In genomic region chr1:52702886-52703787, GRCh38 we compare ENCODE assay signal across 8 cellular contexts. TPM values are rescaled to one million over a fixed set of nuclear protein-coding genes. Genes with fewer than 3 reads are reported as not detected.
DNase-seq lines count a peak whose midpoint lies in the region; ATAC-seq and TF ChIP-seq lines count a peak whose summit lies in the region.

No MANE protein-coding gene starts in this region.

- H3K4me1 Mint-ChIP-seq in Caco-2 (ENCODE audit: low read depth, unreplicated experiment) = peaks cover 21% of the 10 kb centered on the region
- H3K4me1 Mint-ChIP-seq in activated naive CD4-positive, alpha-beta T cell treated with anti-CD3 and anti-CD28 coated beads, Interleukin-2, amount 10 ng/mL, durations not matched to agents 7 days and 5 days = peaks cover 33% of the 10 kb centered on the region

- TF ChIP-seq POLR2A in gastroesophageal sphincter (IDR thresholded peaks at IDR 0.05) = no peak

- H3K27ac ChIP-seq in gastroesophageal sphincter (peak overlapping the region; percentile 3 to 88 (median 82)), stomach smooth muscle (ENCODE audit: low read length) (peak overlapping the region; percentile 82)

- H3K9ac ChIP-seq in stomach smooth muscle (ENCODE audit: low read length in 2 of 2) = peak overlapping the region; percentile 59 to 89

- TF ChIP-seq EP300 in gastroesophageal sphincter (IDR thresholded peaks at IDR 0.05) = no peak

- 1 to 2% methylated on average over 11 to 13 of the region's 35 CpGs for WGBS in gastroesophageal sphincter (ENCODE audit: low coverage in 1 of 2), 2 donors

- H3K4me1 ChIP-seq in Caco-2 (peaks cover 30% of the 10 kb centered on the region), gastroesophageal sphincter (peaks cover 0 to 17% (median 0%) of the 10 kb centered on the region in 3 donors), neuron (ENCODE audit: insufficient read depth, low read length) (peaks cover 5% of the 10 kb centered on the region), stomach smooth muscle (ENCODE audit: control insufficient read depth, insufficient read depth, low read length) (peaks cover 13% of the 10 kb centered on the region)

- H2AFZ ChIP-seq in neuron (ENCODE audit: low read depth, low read length) = peak overlapping the region; percentile 62

- peaks cover 52% of the 10 kb centered on the region for H3K36me3 Mint-ChIP-seq in Caco-2 (ENCODE audit: insufficient read depth, unreplicated experiment)
- H3K36me3 Mint-ChIP-seq in activated naive CD4-positive, alpha-beta T cell treated with anti-CD3 and anti-CD28 coated beads, Interleukin-2, amount 10 ng/mL, durations not matched to agents 7 days and 5 days = no peaks in the 10 kb centered on the region

- ATAC-seq in GM21515 (IDR thresholded peaks at IDR 0.05; ENCODE audit: unreplicated experiment) = peak; percentile 85
- ATAC-seq in gastroesophageal sphincter = peak; percentile 93

- intact Hi-C loops in Caco-2 (cut with micrococcal nuclease; ENCODE audit: unreplicated experiment) = loop anchor here (5.0 kb wide), 1 partner anchor 124 kb away; no protein-coding TSS in a partner anchor

- peak overlapping the region; percentile 86 for H3K27ac Mint-ChIP-seq in Caco-2 (ENCODE audit: unreplicated experiment)
- H3K27ac Mint-ChIP-seq in activated naive CD4-positive, alpha-beta T cell treated with anti-CD3 and anti-CD28 coated beads, Interleukin-2, amount 10 ng/mL, durations not matched to agents 7 days and 5 days = peak overlapping the region; percentile 90

- H3K27me3 ChIP-seq in Caco-2 (replicated peaks; ENCODE audit: control insufficient read depth, insufficient read depth, low read length) (no peaks in the 10 kb centered on the region), gastroesophageal sphincter (no peaks in the 10 kb centered on the region), neuron (ENCODE audit: insufficient read depth, low read length) (peaks cover 5% of the 10 kb centered on the region), stomach smooth muscle (ENCODE audit: control insufficient read depth in 1 of 2, insufficient read depth in 2 of 2, low read length in 2 of 2) (no peaks in the 10 kb centered on the region)

- no peaks in the 10 kb centered on the region for H3K27me3 Mint-ChIP-seq in Caco-2 (ENCODE audit: insufficient read depth, unreplicated experiment)
- H3K27me3 Mint-ChIP-seq in activated naive CD4-positive, alpha-beta T cell treated with anti-CD3 and anti-CD28 coated beads, Interleukin-2, amount 10 ng/mL, durations not matched to agents 7 days and 5 days = peaks cover 30% of the 10 kb centered on the region

- H3K9me3 Mint-ChIP-seq in Caco-2 (ENCODE audit: unreplicated experiment) = no peaks in the 10 kb centered on the region
- no peaks in the 10 kb centered on the region for H3K9me3 Mint-ChIP-seq in activated naive CD4-positive, alpha-beta T cell treated with anti-CD3 and anti-CD28 coated beads, Interleukin-2, amount 10 ng/mL, durations not matched to agents 7 days and 5 days

- H3K4me3 Mint-ChIP-seq in Caco-2 (ENCODE audit: unreplicated experiment) = peak overlapping the region; percentile 80
- peak overlapping the region; percentile 72 for H3K4me3 Mint-ChIP-seq in activated naive CD4-positive, alpha-beta T cell treated with anti-CD3 and anti-CD28 coated beads, Interleukin-2, amount 10 ng/mL, durations not matched to agents 7 days and 5 days

- H3K36me3 ChIP-seq in Caco-2 (ENCODE audit: control insufficient read depth, insufficient read depth, low read length) (no peaks in the 10 kb centered on the region), gastroesophageal sphincter (no peaks in the 10 kb centered on the region), neuron (ENCODE audit: insufficient read depth, low read length) (no peaks in the 10 kb centered on the region), stomach smooth muscle (ENCODE audit: control insufficient read depth in 2 of 2, insufficient read depth in 2 of 2, low read length in 2 of 2) (no peaks in the 10 kb centered on the region)

- H3K9me3 ChIP-seq in Caco-2 = no peaks in the 10 kb centered on the region
- H3K9me3 ChIP-seq in gastroesophageal sphincter = no peaks in the 10 kb centered on the region
- no peaks in the 10 kb centered on the region for H3K9me3 ChIP-seq in neuron (ENCODE audit: low read length)
- no peaks in the 10 kb centered on the region for H3K9me3 ChIP-seq in stomach smooth muscle (ENCODE audit: control insufficient read depth in 2 of 2, low read length in 2 of 2)

- TSS peak; percentile 34 for BruUV-seq in Caco-2 (replicated peaks; lab: Mats Ljungman, UMichigan)

- peak overlapping the region; percentile 41 for H3K4me3 ChIP-seq in Caco-2 (ENCODE audit: low read depth, low read length)
- peak overlapping the region; percentile 32 to 60 for H3K4me3 ChIP-seq in gastroesophageal sphincter
- H3K4me3 ChIP-seq in neuron (ENCODE audit: low read length) = peak overlapping the region; percentile 52
- H3K4me3 ChIP-seq in stomach smooth muscle (ENCODE audit: low read length in 2 of 2) = peak overlapping the region; percentile 68 to 90

- POLR2A ChIA-PET in Caco-2 (lab: Charles Lee) = no interaction called here

- no peak for TF ChIP-seq CTCF in Caco-2 (IDR thresholded peaks at IDR 0.05; ENCODE audit: insufficient read depth in 1 of 2, low read depth in 1 of 2, low read length in 1 of 2, severe bottlenecking in 1 of 2, unreplicated experiment in 1 of 2)
- TF ChIP-seq CTCF in gastroesophageal sphincter (IDR thresholded peaks at IDR 0.05) = no peak

- CTCF ChIA-PET in Caco-2 (lab: Charles Lee) = no interaction called here
- CTCF ChIA-PET in activated naive CD4-positive, alpha-beta T cell treated with anti-CD3 and anti-CD28 coated beads, Interleukin-2, amount 10 ng/mL, durations not matched to agents 7 days and 5 days (lab: Charles Lee) = interaction anchor here (0.6 to 1.3 kb wide), 4 partner anchors 45 to 490 kb away, joined by 3 to 4 read pairs (median 4); no protein-coding TSS in a partner anchor

- peak; percentile 81 to 88 for DNase-seq in Caco-2
- peak; percentile 88 for DNase-seq in HuH-7 (ENCODE audit: low spot score)
- DNase-seq in SIG-M5 treated with dmso at 0.1 percent for 504 hours (lab: John Stamatoyannopoulos, UW; ENCODE audit: unreplicated experiment) = peak; percentile 90
- DNase-seq in activated naive CD4-positive, alpha-beta T cell treated with anti-CD3 and anti-CD28 coated beads, Interleukin-2, amount 10 ng/mL, durations not matched to agents 7 days and 5 days = peak; percentile 88

RNA-seq across cellular contexts. Expression of gene COA7, which starts 5.0 kb away (rescaled TPM):
- total RNA-seq in Caco-2 (2022) (38.4 and 40.2 TPM in 2 replicates), gastroesophageal sphincter (1 to 10 TPM; 7.7 to 9.6 (median 9.0) TPM)

RNA-seq across cellular contexts. Expression of gene ZYG11B, which starts 23.1 kb away (rescaled TPM):
- total RNA-seq in Caco-2 (2022) = 15.8 and 17.1 TPM in 2 replicates
- total RNA-seq in gastroesophageal sphincter = 10 to 100 TPM; 48.3 to 67.2 (median 59.7) TPM

Comparison
In these comparisons a context has a peak if more than half of its experiments do, and no peak if none do; other contexts are left out.
1. Peak in every context shown above with its lines: DNase-seq, ATAC-seq, H3K4me3 ChIP-seq and H3K27ac ChIP-seq.